Comparison of ENCODE assay signal across 27 cellular contexts in genomic region chr20:47066484-47067270, GRCh38.
DNase-seq lines count a peak whose midpoint lies in the region; ATAC-seq and TF ChIP-seq lines count a peak whose summit lies in the region.
"Had no signal": no experiment of that assay in that cellular context is flagged by ENCODE, and none has a peak within 500 bp of the region (broad histone marks: within the 10 kb centered on the region; RNA-seq: fewer than 3 reads in every experiment).

No MANE protein-coding gene starts in this region.

- H3K9me3 ChIP-seq in AG04450 (ENCODE audit: control insufficient read depth, insufficient read depth, low read length) (peaks cover 12% of the 10 kb centered on the region; the same call in 1 of the 2 replicates), tibial artery (peaks cover 0 to 27% (median 18%) of the 10 kb centered on the region in 3 donors)
- H3K9me3 ChIP-seq: testis had no signal

- H3K36me3 Mint-ChIP-seq in activated CD4-positive, alpha-beta T cell treated with anti-CD3 and anti-CD28 coated beads, Interleukin-2, amount 10 ng/mL, durations not matched to agents 7 days and 5 days (ENCODE audit: low read depth), result no peaks in the 10 kb centered on the region
- H3K36me3 Mint-ChIP-seq: activated naive CD8-positive, alpha-beta T cell treated with anti-CD3 and anti-CD28 coated beads for 36 hours; stimulated activated effector memory CD8-positive, alpha-beta T cell treated with anti-CD3 and anti-CD28 coated beads, Interleukin-12 subunit alpha, Interleukin-12 subunit beta, amount 100 ng/mL, for 72 hours had no signal

- no peak for TF ChIP-seq CTCF in AG04450 (IDR thresholded peaks at IDR 0.05; ENCODE audit: low read depth, low read length)
- no peak for TF ChIP-seq CTCF in cardiac fibroblast (IDR thresholded peaks at IDR 0.05; ENCODE audit: low read depth, low read length)
- no peak for TF ChIP-seq CTCF in tibial artery (IDR thresholded peaks at IDR 0.05)

- peaks cover 0 to 8% (median 0%) of the 10 kb centered on the region in 3 donors for H3K36me3 ChIP-seq in tibial artery
- H3K36me3 ChIP-seq: gastroesophageal sphincter, pancreas, sigmoid colon had no signal

- ATAC-seq in HG03521 (IDR thresholded peaks at IDR 0.05; ENCODE audit: unreplicated experiment), result no peak
- ATAC-seq: gastroesophageal sphincter; naive thymus-derived CD4-positive, alpha-beta T cell; pancreas; stimulated activated effector memory CD8-positive, alpha-beta T cell treated with anti-CD3 and anti-CD28 coated beads, Interleukin-12 subunit alpha, Interleukin-12 subunit beta, amount 100 ng/mL, for 72 hours had no signal

- peaks cover 7% of the 10 kb centered on the region for H3K27me3 Mint-ChIP-seq in activated CD4-positive, alpha-beta T cell treated with anti-CD3 and anti-CD28 coated beads, Interleukin-2, amount 10 ng/mL, durations not matched to agents 7 days and 5 days
- H3K27me3 Mint-ChIP-seq: activated CD4-positive, alpha-beta T cell treated with anti-CD3 and anti-CD28 coated beads, Interleukin-2, amount 10 ng/mL, durations not matched to agents 24 days and 14 days had no signal

- H3K9me3 Mint-ChIP-seq in activated CD4-positive, alpha-beta T cell treated with anti-CD3 and anti-CD28 coated beads, Interleukin-2, amount 10 ng/mL, durations not matched to agents 7 days and 5 days, result peaks cover 23% of the 10 kb centered on the region

- no peaks in the 10 kb centered on the region for H3K4me1 Mint-ChIP-seq in activated CD4-positive, alpha-beta T cell treated with anti-CD3 and anti-CD28 coated beads, Interleukin-2, amount 10 ng/mL, durations not matched to agents 7 days and 5 days
- H3K4me1 Mint-ChIP-seq: activated CD4-positive, alpha-beta T cell treated with anti-CD3 and anti-CD28 coated beads, Interleukin-2, amount 10 ng/mL, durations not matched to agents 24 days and 14 days; activated naive CD8-positive, alpha-beta T cell treated with anti-CD3 and anti-CD28 coated beads for 36 hours; naive thymus-derived CD4-positive, alpha-beta T cell; stimulated activated effector memory CD8-positive, alpha-beta T cell treated with anti-CD3 and anti-CD28 coated beads, Interleukin-12 subunit alpha, Interleukin-12 subunit beta, amount 100 ng/mL, for 72 hours had no signal

- H3K27ac ChIP-seq in AG04450 (ENCODE audit: low read depth, low read length) (peak overlapping the region; percentile 39), tibial artery (no peak overlapping the region)
- H3K27ac ChIP-seq: gastroesophageal sphincter, pancreas, sigmoid colon, testis had no signal

- peak; percentile 69 for DNase-seq in AG04450 (ENCODE audit: low read depth, low spot score)
- DNase-seq in LHCN-M2 (ENCODE audit: low read depth), result peak; percentile 100
- peak; percentile 2 to 77 for DNase-seq in cardiac fibroblast (ENCODE audit: low read depth in 2 of 2)
- DNase-seq in hepatic stellate cell (ENCODE audit: low spot score), result peak; percentile 12
- DNase-seq in activated CD4-positive, alpha-beta T cell treated with anti-CD3 and anti-CD28 coated beads, Interleukin-2, amount 10 ng/mL, durations not matched to agents 7 days and 5 days, result no peak
- no peak for DNase-seq in SKM-1 (lab: John Stamatoyannopoulos, UW; ENCODE audit: unreplicated experiment)
- DNase-seq in tibial artery, result no peak
- DNase-seq: activated CD4-positive, alpha-beta T cell treated with anti-CD3 and anti-CD28 coated beads, Interleukin-2, amount 10 ng/mL, durations not matched to agents 24 days and 14 days; activated naive CD8-positive, alpha-beta T cell treated with anti-CD3 and anti-CD28 coated beads for 36 hours; DMS153; GOT3; KBM-7; kidney glomerular epithelial cell; mammary epithelial cell; MV-4-11; naive thymus-derived CD4-positive, alpha-beta T cell; NCI-H1930; NCI-H446; pancreas; sigmoid colon; SW 1271; testis had no signal

- no peak overlapping the region for H3K4me3 Mint-ChIP-seq in activated CD4-positive, alpha-beta T cell treated with anti-CD3 and anti-CD28 coated beads, Interleukin-2, amount 10 ng/mL, durations not matched to agents 7 days and 5 days
- H3K4me3 Mint-ChIP-seq: activated CD4-positive, alpha-beta T cell treated with anti-CD3 and anti-CD28 coated beads, Interleukin-2, amount 10 ng/mL, durations not matched to agents 24 days and 14 days; activated naive CD8-positive, alpha-beta T cell treated with anti-CD3 and anti-CD28 coated beads for 36 hours; brain; dendritic cell treated with granulocyte-macrophage colony-stimulating factor and Interleukin-4, amounts not matched to agents 40 ng/mL and 50 ng/mL, for 4 days; naive thymus-derived CD4-positive, alpha-beta T cell; stimulated activated effector memory CD8-positive, alpha-beta T cell treated with anti-CD3 and anti-CD28 coated beads, Interleukin-12 subunit alpha, Interleukin-12 subunit beta, amount 100 ng/mL, for 72 hours had no signal

- CTCF ChIA-PET in AG04450 (lab: Charles Lee), result interaction anchor here (1.1 to 1.4 kb wide), 2 partner anchors 29 to 313 kb away, joined by 3 to 5 read pairs; no protein-coding TSS in a partner anchor
- CTCF ChIA-PET in activated CD4-positive, alpha-beta T cell treated with anti-CD3 and anti-CD28 coated beads, Interleukin-2, amount 10 ng/mL, durations not matched to agents 7 days and 5 days (lab: Charles Lee), result no interaction called here

- POLR2A ChIA-PET in AG04450 (lab: Yijun Ruan, JAX), result no interaction called here
- POLR2A ChIA-PET in activated CD4-positive, alpha-beta T cell treated with anti-CD3 and anti-CD28 coated beads, Interleukin-2, amount 10 ng/mL, durations not matched to agents 7 days and 5 days (lab: Charles Lee), result no interaction called here

- H3K4me3 ChIP-seq in AG04450 (ENCODE audit: low read depth, low read length) (no peak overlapping the region), cardiac fibroblast (replicated peaks in 1 of 2; ENCODE audit: low read depth in 2 of 2, low read length in 2 of 2) (no peak overlapping the region), tibial artery (no peak overlapping the region)
- H3K4me3 ChIP-seq: gastroesophageal sphincter, pancreas, sigmoid colon, testis had no signal

- H3K4me1 ChIP-seq in tibial artery, result no peaks in the 10 kb centered on the region
- H3K4me1 ChIP-seq: gastroesophageal sphincter, pancreas, sigmoid colon had no signal

- no peak overlapping the region for H3K27ac Mint-ChIP-seq in activated CD4-positive, alpha-beta T cell treated with anti-CD3 and anti-CD28 coated beads, Interleukin-2, amount 10 ng/mL, durations not matched to agents 7 days and 5 days
- H3K27ac Mint-ChIP-seq: activated CD4-positive, alpha-beta T cell treated with anti-CD3 and anti-CD28 coated beads, Interleukin-2, amount 10 ng/mL, durations not matched to agents 24 days and 14 days; activated naive CD8-positive, alpha-beta T cell treated with anti-CD3 and anti-CD28 coated beads for 36 hours; brain; dendritic cell treated with granulocyte-macrophage colony-stimulating factor and Interleukin-4, amounts not matched to agents 40 ng/mL and 50 ng/mL, for 4 days; naive thymus-derived CD4-positive, alpha-beta T cell; stimulated activated effector memory CD8-positive, alpha-beta T cell treated with anti-CD3 and anti-CD28 coated beads, Interleukin-12 subunit alpha, Interleukin-12 subunit beta, amount 100 ng/mL, for 72 hours had no signal

- H3K27me3 ChIP-seq in AG04450 (ENCODE audit: control insufficient read depth, insufficient read depth, low read length), result no peaks in the 10 kb centered on the region
- H3K27me3 ChIP-seq in tibial artery, result no peaks in the 10 kb centered on the region
- H3K27me3 ChIP-seq: gastroesophageal sphincter, pancreas, sigmoid colon, testis had no signal

- intact Hi-C loops in tibial artery (cut with DNase I; ENCODE audit: low total_unique reads), result no loop called here

Comparison
In these comparisons a context has a peak if more than half of its experiments do, and no peak if none do; other contexts are left out.
1. DNase-seq: peak in AG04450 (single experiment), LHCN-M2 (single experiment), cardiac fibroblast (2 of 2) and hepatic stellate cell (single experiment); none in activated CD4-positive, alpha-beta T cell treated with anti-CD3 and anti-CD28 coated beads, Interleukin-2, amount 10 ng/mL, durations not matched to agents 7 days and 5 days (single experiment), SKM-1 (single experiment) and tibial artery (0 of 2).